Comparison of ENCODE assay signal across 33 cellular contexts in the genomic region with DNA sequence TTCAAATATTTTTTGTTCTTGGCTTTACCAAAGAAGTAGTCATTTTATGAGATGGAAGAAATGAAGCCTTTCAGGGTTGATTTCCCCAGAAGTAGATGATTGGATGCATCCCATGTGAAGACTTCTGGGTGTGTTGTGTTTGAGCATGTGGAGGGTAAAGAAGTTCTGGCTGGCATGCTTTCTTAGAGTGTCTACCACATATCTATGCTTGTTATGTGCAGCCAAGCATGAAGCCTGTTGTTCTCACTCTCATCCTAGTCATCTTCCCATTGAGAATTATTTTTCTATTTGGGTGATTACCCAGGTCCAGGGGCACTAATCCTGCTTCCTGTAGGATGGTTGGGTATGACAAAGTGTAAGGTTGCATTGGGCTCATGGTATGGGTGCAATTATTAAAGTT.
"Had no signal": no experiment of that assay in that cellular context is flagged by ENCODE, and none has a peak within 500 bp of the region (broad histone marks: within the 10 kb centered on the region; RNA-seq: fewer than 3 reads in every experiment).

No MANE protein-coding gene starts in this region.

- H3K27me3 Mint-ChIP-seq: activated CD4-positive, alpha-beta T cell treated with anti-CD3 and anti-CD28 coated beads for 36 hours; activated CD4-positive, alpha-beta T cell treated with anti-CD3 and anti-CD28 coated beads, Interleukin-2, amount 10 ng/mL, durations not matched to agents 7 days and 5 days; activated naive CD4-positive, alpha-beta T cell treated with anti-CD3 and anti-CD28 coated beads, Interleukin-2, amount 50 U/mL, for 24 hours; activated naive CD8-positive, alpha-beta T cell treated with anti-CD3 and anti-CD28 coated beads, Interleukin-2, amount 10 ng/mL, durations not matched to agents 7 days and 5 days; activated T-cell treated with anti-CD3 and anti-CD28 coated beads, Interleukin-2, amount 50 U/mL, for 24 hours had no signal

- DNase-seq: activated CD4-positive, alpha-beta T cell treated with anti-CD3 and anti-CD28 coated beads for 36 hours; activated CD4-positive, alpha-beta T cell treated with anti-CD3 and anti-CD28 coated beads, Interleukin-2, amount 10 ng/mL, durations not matched to agents 7 days and 5 days; activated CD4-positive, alpha-beta T cell treated with anti-CD3 and anti-CD28 coated beads, Interleukin-2, amount 50 U/mL, for 48 hours; activated CD8-positive, alpha-beta T cell treated with anti-CD3 and anti-CD28 coated beads, Interleukin-2, amount 10 ng/mL, durations not matched to agents 7 days and 5 days; activated gamma-delta T cell; activated naive CD4-positive, alpha-beta T cell treated with Interleukin-2 at 50 U/mL for 16 hours; activated naive CD8-positive, alpha-beta T cell treated with anti-CD3 and anti-CD28 coated beads, Interleukin-2, amount 10 ng/mL, durations not matched to agents 7 days and 5 days; activated T-cell treated with anti-CD3 and anti-CD28 coated beads, Interleukin-2, amount 50 U/mL, for 24 hours; amygdala; body of pancreas; Kasumi-1; KG1; MM.1S; MV-4-11; NCI-H1092; NCI-H1436 treated with DMSO at 0.1 percent for 48 hours; NCI-H1694 treated with DMSO at 0.1 percent for 48 hours; NCI-H2029; NCI-H2171 treated with DMSO at 0.1 percent for 48 hours; NCI-H2227 treated with DMSO at 0.1 percent for 48 hours; NCI-H446; NCI-H524; NCI-H69; PC-9; SHP77; SJCRH30 had no signal

- FAIRE-seq: TTC549 had no signal

- H3K4me3 Mint-ChIP-seq: activated CD4-positive, alpha-beta T cell treated with anti-CD3 and anti-CD28 coated beads for 36 hours; activated CD4-positive, alpha-beta T cell treated with anti-CD3 and anti-CD28 coated beads, Interleukin-2, amount 10 ng/mL, durations not matched to agents 7 days and 5 days; activated CD8-positive, alpha-beta T cell treated with anti-CD3 and anti-CD28 coated beads, Interleukin-2, amount 10 ng/mL, durations not matched to agents 7 days and 5 days; activated naive CD4-positive, alpha-beta T cell treated with anti-CD3 and anti-CD28 coated beads, Interleukin-2, amount 50 U/mL, for 24 hours; activated naive CD8-positive, alpha-beta T cell treated with anti-CD3 and anti-CD28 coated beads, Interleukin-2, amount 10 ng/mL, durations not matched to agents 7 days and 5 days; activated T-cell treated with anti-CD3 and anti-CD28 coated beads, Interleukin-2, amount 50 U/mL, for 24 hours; T-helper 1 cell treated with Interleukin-12 subunit alpha and Interleukin-12 subunit beta and Interleukin-4 antibody, amounts not matched to agents 30 μg/mL and 1 μg/mL, for 36 hours; T-helper 2 cell treated with Interferon-gamma antibody and Interleukin-4, amounts not matched to agents 5 μg/mL and 100 μg/mL, for 36 hours had no signal

- H3K9me3 ChIP-seq: body of pancreas, breast epithelium, SJCRH30 had no signal

- H3K4me1 ChIP-seq: body of pancreas, breast epithelium, SJCRH30 had no signal

- H3K36me3 Mint-ChIP-seq: activated naive CD4-positive, alpha-beta T cell treated with anti-CD3 and anti-CD28 coated beads, Interleukin-2, amount 50 U/mL, for 24 hours; activated naive CD8-positive, alpha-beta T cell treated with anti-CD3 and anti-CD28 coated beads, Interleukin-2, amount 10 ng/mL, durations not matched to agents 7 days and 5 days had no signal

- ATAC-seq: activated CD4-positive, alpha-beta T cell treated with anti-CD3 and anti-CD28 coated beads for 36 hours; activated CD8-positive, alpha-beta T cell treated with anti-CD3 and anti-CD28 coated beads, Interleukin-2, amount 10 ng/mL, durations not matched to agents 7 days and 5 days; body of pancreas had no signal

- H3K4me3 ChIP-seq: body of pancreas, breast epithelium, PC-9, SJCRH30, SK-N-MC had no signal

- H3K27ac Mint-ChIP-seq: activated CD4-positive, alpha-beta T cell treated with anti-CD3 and anti-CD28 coated beads for 36 hours; activated CD4-positive, alpha-beta T cell treated with anti-CD3 and anti-CD28 coated beads, Interleukin-2, amount 10 ng/mL, durations not matched to agents 7 days and 5 days; activated CD8-positive, alpha-beta T cell treated with anti-CD3 and anti-CD28 coated beads, Interleukin-2, amount 10 ng/mL, durations not matched to agents 7 days and 5 days; activated naive CD4-positive, alpha-beta T cell treated with anti-CD3 and anti-CD28 coated beads, Interleukin-2, amount 50 U/mL, for 24 hours; activated naive CD8-positive, alpha-beta T cell treated with anti-CD3 and anti-CD28 coated beads, Interleukin-2, amount 10 ng/mL, durations not matched to agents 7 days and 5 days; activated T-cell treated with anti-CD3 and anti-CD28 coated beads, Interleukin-2, amount 50 U/mL, for 24 hours; activated T-helper 2 cell treated with anti-CD3 and anti-CD28 coated beads, Interferon-gamma antibody, Interleukin-2, Interleukin-4, amounts not matched to agents 10 μg/mL and 5 μg/mL and 100 μg/mL, durations not matched to agents 14 hours and 24 hours and 36 hours; T-helper 1 cell treated with Interleukin-12 subunit alpha and Interleukin-12 subunit beta and Interleukin-4 antibody, amounts not matched to agents 30 μg/mL and 1 μg/mL, for 36 hours; T-helper 2 cell treated with Interferon-gamma antibody and Interleukin-4, amounts not matched to agents 5 μg/mL and 100 μg/mL, for 36 hours had no signal

- H3K36me3 ChIP-seq: breast epithelium, SJCRH30 had no signal

- H3K9me3 Mint-ChIP-seq: activated CD4-positive, alpha-beta T cell treated with anti-CD3 and anti-CD28 coated beads, Interleukin-2, amount 10 ng/mL, durations not matched to agents 7 days and 5 days; activated naive CD4-positive, alpha-beta T cell treated with anti-CD3 and anti-CD28 coated beads, Interleukin-2, amount 50 U/mL, for 24 hours; activated naive CD8-positive, alpha-beta T cell treated with anti-CD3 and anti-CD28 coated beads, Interleukin-2, amount 10 ng/mL, durations not matched to agents 7 days and 5 days; activated T-helper 2 cell treated with anti-CD3 and anti-CD28 coated beads, Interferon-gamma antibody, Interleukin-2, Interleukin-4, amounts not matched to agents 10 μg/mL and 5 μg/mL and 100 μg/mL, durations not matched to agents 14 hours and 24 hours and 36 hours; T-helper 1 cell treated with Interleukin-12 subunit alpha and Interleukin-12 subunit beta and Interleukin-4 antibody, amounts not matched to agents 30 μg/mL and 1 μg/mL, for 36 hours; T-helper 2 cell treated with Interferon-gamma antibody and Interleukin-4, amounts not matched to agents 5 μg/mL and 100 μg/mL, for 36 hours had no signal

- H3K27ac ChIP-seq: body of pancreas, breast epithelium, PC-9, SJCRH30, SK-N-MC had no signal

- H3K27me3 ChIP-seq: body of pancreas, breast epithelium, SJCRH30 had no signal

- H3K4me1 Mint-ChIP-seq: activated naive CD4-positive, alpha-beta T cell treated with anti-CD3 and anti-CD28 coated beads, Interleukin-2, amount 50 U/mL, for 24 hours; activated naive CD8-positive, alpha-beta T cell treated with anti-CD3 and anti-CD28 coated beads, Interleukin-2, amount 10 ng/mL, durations not matched to agents 7 days and 5 days had no signal
